33 cellular contexts compared by ENCODE assay signal in the genomic region with DNA sequence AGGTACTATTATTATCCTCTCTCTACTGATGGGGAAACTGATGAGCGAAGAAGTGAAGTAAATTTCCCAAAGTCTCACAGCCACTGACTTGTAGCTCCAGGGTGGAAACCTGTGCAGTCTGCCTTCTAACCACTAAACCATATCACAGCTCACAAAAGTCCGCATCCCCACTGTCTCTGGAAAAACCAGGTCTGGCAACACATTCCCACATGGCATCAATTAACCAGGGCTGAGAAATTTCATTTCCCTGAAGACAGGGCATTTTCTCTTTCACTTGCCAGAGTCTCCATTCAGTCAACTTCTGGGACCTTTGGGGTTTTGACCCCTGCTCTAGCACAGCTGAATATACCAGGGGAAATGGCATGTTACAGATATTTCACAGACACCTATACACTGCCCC. TPM values are rescaled to one million over a fixed set of nuclear protein-coding genes. Genes with fewer than 3 reads are reported as not detected.
"Had no signal": no experiment of that assay in that cellular context is flagged by ENCODE, and none has a peak within 500 bp of the region (broad histone marks: within the 10 kb centered on the region; RNA-seq: fewer than 3 reads in every experiment).

No MANE protein-coding gene starts in this region.

- H3K36me3 Mint-ChIP-seq: mesothelial cell of epicardium; naive B cell; natural killer cell; stimulated activated memory B cell treated with anti-CD40 and anti-IgM and Interleukin-4, amounts not matched to agents 10 μg/mL and 1 μg/mL and 100 μg/mL, for 72 hours had no signal

- H3K4me1 Mint-ChIP-seq: mesothelial cell of epicardium; naive B cell; natural killer cell; stimulated activated memory B cell treated with anti-CD40 and anti-IgM and Interleukin-4, amounts not matched to agents 10 μg/mL and 1 μg/mL and 100 μg/mL, for 72 hours had no signal

- H3K4me3 ChIP-seq: left ventricle myocardium inferior, lung, ovary, right atrium auricular region, right lobe of liver, smooth muscle cell, tibial nerve, upper lobe of left lung, vagina had no signal

- H3K27me3 Mint-ChIP-seq: stimulated activated memory B cell treated with anti-CD40 and anti-IgM and Interleukin-4, amounts not matched to agents 10 μg/mL and 1 μg/mL and 100 μg/mL, for 72 hours; stimulated activated naive CD8-positive, alpha-beta T cell treated with anti-CD3 and anti-CD28 coated beads, Interleukin-15, amount 100 ng/mL, for 72 hours had no signal

- H3K27ac Mint-ChIP-seq: mesothelial cell of epicardium; natural killer cell; progenitor cell of endocrine pancreas; stimulated activated memory B cell treated with anti-CD40 and anti-IgM and Interleukin-4, amounts not matched to agents 10 μg/mL and 1 μg/mL and 100 μg/mL, for 72 hours; stimulated activated naive CD8-positive, alpha-beta T cell treated with anti-CD3 and anti-CD28 coated beads, Interleukin-15, amount 100 ng/mL, for 72 hours had no signal

- H3K9me3 Mint-ChIP-seq: mesothelial cell of epicardium; naive B cell; natural killer cell; stimulated activated memory B cell treated with anti-CD40 and anti-IgM and Interleukin-4, amounts not matched to agents 10 μg/mL and 1 μg/mL and 100 μg/mL, for 72 hours; stimulated activated naive CD8-positive, alpha-beta T cell treated with anti-CD3 and anti-CD28 coated beads, Interleukin-15, amount 100 ng/mL, for 72 hours had no signal

- ATAC-seq: natural killer cell; right lobe of liver; stimulated activated memory B cell treated with anti-CD40 and anti-IgM and Interleukin-4, amounts not matched to agents 10 μg/mL and 1 μg/mL and 100 μg/mL, for 72 hours; stimulated activated naive CD8-positive, alpha-beta T cell treated with anti-CD3 and anti-CD28 coated beads, Interleukin-15, amount 100 ng/mL, for 72 hours had no signal

- DNase-seq: hypothalamus; islet precursor cell; left ventricle myocardium inferior; mesendoderm; naive B cell; natural killer cell; ovary; right lobe of liver; stimulated activated CD4-positive, alpha-beta T cell treated with anti-CD3 and anti-CD28 coated beads, Interleukin-1b, Interleukin-23, amount 100 ng/mL, for 48 hours; stimulated activated CD4-positive, alpha-beta T cell treated with anti-CD3 and anti-CD28 coated beads, Interleukin-2, amount 100 ng/mL, for 48 hours; stimulated activated CD4-positive, alpha-beta T cell treated with anti-CD3 and anti-CD28 coated beads, Interleukin-4, amount 100 ng/mL, for 4 hours; stimulated activated CD8-positive, alpha-beta memory T cell treated with anti-CD3 and anti-CD28 coated beads, Interleukin-4, amount 100 ng/mL, for 48 hours; stimulated activated naive CD4-positive, alpha-beta T cell treated with Interleukin-2 at 50 U/mL for 16 hours; stimulated activated naive CD8-positive, alpha-beta T cell treated with anti-CD3 and anti-CD28 coated beads, Interleukin-15, amount 100 ng/mL, for 72 hours; substantia nigra; upper lobe of left lung had no signal

- H3K4me3 Mint-ChIP-seq: mesothelial cell of epicardium; naive B cell; natural killer cell; stimulated activated memory B cell treated with anti-CD40 and anti-IgM and Interleukin-4, amounts not matched to agents 10 μg/mL and 1 μg/mL and 100 μg/mL, for 72 hours; stimulated activated naive CD8-positive, alpha-beta T cell treated with anti-CD3 and anti-CD28 coated beads, Interleukin-15, amount 100 ng/mL, for 72 hours had no signal

RNA-seq across cellular contexts. Expression of a gene that starts 26.5 kb away (rescaled TPM):
- total RNA-seq: kidney epithelial cell, lower leg skin, mesothelial cell of epicardium, natural killer cell, progenitor cell of endocrine pancreas, renal cortical epithelial cell, smooth muscle cell, tibial nerve, upper lobe of left lung, urinary bladder, vagina had no signal

RNA-seq across cellular contexts. Expression of a gene that starts 51.9 kb away (rescaled TPM):
- total RNA-seq: kidney epithelial cell, left ventricle myocardium inferior, lower leg skin, lung, mesothelial cell of epicardium, mononuclear cell, natural killer cell, omental fat pad, ovary, progenitor cell of endocrine pancreas, pulmonary artery endothelial cell, renal cortical epithelial cell, right atrium auricular region, right lobe of liver, skeletal muscle tissue, smooth muscle cell, temporal lobe, tibial nerve, upper lobe of left lung, urinary bladder, vagina had no signal
